In the genomic region with DNA sequence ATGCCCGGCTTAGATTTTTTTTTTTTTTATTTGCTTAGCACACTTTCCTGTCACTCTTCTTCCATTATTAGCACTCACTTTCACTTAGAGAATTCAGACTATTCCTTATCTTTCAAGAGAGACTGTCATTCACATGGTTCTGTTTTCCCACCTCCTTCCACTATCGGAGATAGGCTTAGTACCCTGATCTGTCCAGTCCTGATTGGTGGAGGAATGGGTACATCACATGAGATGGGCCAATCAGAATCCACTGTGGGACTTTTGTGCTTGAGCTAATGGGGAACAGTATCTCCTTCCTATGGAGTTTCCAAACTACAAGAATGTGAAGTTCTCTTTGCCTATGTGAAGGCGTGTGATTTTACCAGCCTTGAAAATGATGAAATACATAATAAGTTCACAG, we compare ENCODE assay signal across 9 cellular contexts.
"Had no signal": no experiment of that assay in that cellular context is flagged by ENCODE, and none has a peak within 500 bp of the region (broad histone marks: within the 10 kb centered on the region; RNA-seq: fewer than 3 reads in every experiment).

No MANE protein-coding gene starts in this region.

- DNase-seq: H9, HCEC 1CT, IMR-90, KBM-7 had no signal

- ATAC-seq: GM23338 had no signal

- H3K4me3 Mint-ChIP-seq: GM23338, H9 had no signal

- H2AFZ ChIP-seq: GM23338 had no signal

- H3K9ac ChIP-seq: KMS-11 had no signal

- H3K4me3 ChIP-seq: GM23338 had no signal

- H3K27ac Mint-ChIP-seq: GM23338, H9 had no signal

- H3K27ac ChIP-seq: KMS-11 had no signal

- FAIRE-seq: H1, H54, HTR-8/SVneo had no signal

- H3K4me2 ChIP-seq: GM23338, KMS-11 had no signal
